In the genomic region with DNA sequence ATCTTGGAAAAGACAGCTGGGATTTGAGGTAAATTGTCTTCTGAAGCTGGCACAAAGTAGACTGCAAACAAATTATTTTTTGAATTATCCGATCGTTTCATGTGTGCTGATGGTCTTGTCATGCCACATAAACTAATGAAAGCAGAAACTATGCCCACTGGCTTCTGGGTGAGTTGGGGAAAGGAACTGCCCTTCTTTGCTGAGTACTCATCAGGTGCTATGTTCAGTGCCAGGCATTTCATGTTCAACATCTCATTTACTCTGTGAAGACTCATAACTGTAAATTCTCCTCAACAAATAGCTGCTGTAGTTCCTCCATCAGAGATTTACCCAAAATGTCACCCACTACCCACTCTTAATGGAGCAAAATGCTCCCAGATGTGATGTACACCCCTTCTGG, we compare ENCODE assay signal across 8 cellular contexts. TPM values are rescaled to one million over a fixed set of nuclear protein-coding genes. Genes with fewer than 3 reads are reported as not detected.
DNase-seq lines count a peak whose midpoint lies in the region; ATAC-seq and TF ChIP-seq lines count a peak whose summit lies in the region.

No MANE protein-coding gene starts in this region.

- no peak overlapping the region for H3K27ac ChIP-seq in thymus (ENCODE audit: low read depth)

- H3K9me3 ChIP-seq in thymus (ENCODE audit: control insufficient read depth) = no peaks in the 10 kb centered on the region

- peak overlapping the region; percentile 92 for H3K27ac Mint-ChIP-seq in activated T-cell treated with anti-CD3 and anti-CD28 coated beads, Interleukin-2, amount 50 U/mL, for 24 hours
- H3K27ac Mint-ChIP-seq in activated naive CD4-positive, alpha-beta T cell treated with anti-CD3 and anti-CD28 coated beads, Interleukin-2, amount 50 U/mL, for 72 hours = peak overlapping the region; percentile 74 to 91

- no peaks in the 10 kb centered on the region for H3K9me3 Mint-ChIP-seq in activated T-cell treated with anti-CD3 and anti-CD28 coated beads, Interleukin-2, amount 50 U/mL, for 24 hours
- no peaks in the 10 kb centered on the region for H3K9me3 Mint-ChIP-seq in activated naive CD4-positive, alpha-beta T cell treated with anti-CD3 and anti-CD28 coated beads, Interleukin-2, amount 50 U/mL, for 72 hours

- peak overlapping the region; percentile 96 for H3K4me3 Mint-ChIP-seq in activated T-cell treated with anti-CD3 and anti-CD28 coated beads, Interleukin-2, amount 50 U/mL, for 24 hours

- no peak for DNase-seq in activated T-cell treated with anti-CD3 and anti-CD28 coated beads, Interleukin-2, amount 50 U/mL, for 24 hours
- no peak for DNase-seq in activated T-cell treated with anti-CD3 and anti-CD28 coated beads, Interleukin-2, amount 50 U/mL, for 1 hour
- DNase-seq in activated naive CD4-positive, alpha-beta T cell treated with anti-CD3 and anti-CD28 coated beads, Interleukin-2, amount 50 U/mL, for 72 hours (ENCODE audit: low spot score in 2 of 2) = no peak
- no peak for DNase-seq in kidney epithelial cell (ENCODE audit: low read depth)
- no peak for DNase-seq in activated effector memory CD4-positive, alpha-beta T cell treated with anti-CD3 and anti-CD28 coated beads, Interleukin-2, amount 50 U/mL, for 16 hours
- no peak for DNase-seq in cerebellar cortex (ENCODE audit: low spot score)

- TF ChIP-seq CTCF in kidney epithelial cell (IDR thresholded peaks at IDR 0.05; ENCODE audit: insufficient read depth, low read length, poor library complexity, severe bottlenecking) = no peak

- no peaks in the 10 kb centered on the region for H3K27me3 Mint-ChIP-seq in activated T-cell treated with anti-CD3 and anti-CD28 coated beads, Interleukin-2, amount 50 U/mL, for 24 hours

- WGBS in thymus = 95% methylated on average over 2 of the region's 2 CpGs

- peaks cover 39% of the 10 kb centered on the region for H3K4me1 Mint-ChIP-seq in activated T-cell treated with anti-CD3 and anti-CD28 coated beads, Interleukin-2, amount 50 U/mL, for 24 hours (ENCODE audit: low read depth)

- H3K4me1 ChIP-seq in thymus (ENCODE audit: control insufficient read depth, insufficient read depth, low read length) = peaks cover 9% of the 10 kb centered on the region

- no peak for ATAC-seq in activated naive CD4-positive, alpha-beta T cell treated with anti-CD3 and anti-CD28 coated beads, Interleukin-2, amount 50 U/mL, for 72 hours
- no peak for ATAC-seq in GM21619 (IDR thresholded peaks at IDR 0.05; ENCODE audit: unreplicated experiment)

- peak overlapping the region; percentile 89 for H3K4me3 ChIP-seq in kidney epithelial cell (ENCODE audit: low read depth, low read length)
- H3K4me3 ChIP-seq in thymus (ENCODE audit: low read length) = peak overlapping the region; percentile 92

- peaks cover 42% of the 10 kb centered on the region for H3K36me3 Mint-ChIP-seq in activated T-cell treated with anti-CD3 and anti-CD28 coated beads, Interleukin-2, amount 50 U/mL, for 24 hours (ENCODE audit: low read depth)
- peaks cover 20 to 44% of the 10 kb centered on the region in 2 donors for H3K36me3 Mint-ChIP-seq in activated naive CD4-positive, alpha-beta T cell treated with anti-CD3 and anti-CD28 coated beads, Interleukin-2, amount 50 U/mL, for 72 hours

- H3K36me3 ChIP-seq in kidney epithelial cell (ENCODE audit: control insufficient read depth, insufficient read depth, low read length) (no peaks in the 10 kb centered on the region), thymus (ENCODE audit: control insufficient read depth, insufficient read depth) (no peaks in the 10 kb centered on the region)

- H3K27me3 ChIP-seq in kidney epithelial cell (ENCODE audit: control insufficient read depth, insufficient read depth, low read length) = no peaks in the 10 kb centered on the region
- peaks cover 2% of the 10 kb centered on the region for H3K27me3 ChIP-seq in thymus (ENCODE audit: control insufficient read depth, insufficient read depth)

RNA-seq across cellular contexts. Expression of a gene that starts 1.2 kb away (rescaled TPM):
- total RNA-seq in activated naive CD4-positive, alpha-beta T cell treated with anti-CD3 and anti-CD28 coated beads, Interleukin-2, amount 50 U/mL, for 72 hours = 10 to 100 TPM; 14.5 to 45.1 TPM
- 16.4 and 22.2 TPM in 2 replicates for total RNA-seq in kidney epithelial cell
- polyA plus RNA-seq in thymus = 27.2 TPM

RNA-seq across cellular contexts. Expression of a gene that starts 19.6 kb away (rescaled TPM):
- total RNA-seq in activated naive CD4-positive, alpha-beta T cell treated with anti-CD3 and anti-CD28 coated beads, Interleukin-2, amount 50 U/mL, for 72 hours = under 1 TPM; 0.14 to 0.72 TPM
- total RNA-seq in kidney epithelial cell = 6.5 and 8.2 TPM in 2 replicates
- 8.9 TPM for polyA plus RNA-seq in thymus
